In the genomic region with DNA sequence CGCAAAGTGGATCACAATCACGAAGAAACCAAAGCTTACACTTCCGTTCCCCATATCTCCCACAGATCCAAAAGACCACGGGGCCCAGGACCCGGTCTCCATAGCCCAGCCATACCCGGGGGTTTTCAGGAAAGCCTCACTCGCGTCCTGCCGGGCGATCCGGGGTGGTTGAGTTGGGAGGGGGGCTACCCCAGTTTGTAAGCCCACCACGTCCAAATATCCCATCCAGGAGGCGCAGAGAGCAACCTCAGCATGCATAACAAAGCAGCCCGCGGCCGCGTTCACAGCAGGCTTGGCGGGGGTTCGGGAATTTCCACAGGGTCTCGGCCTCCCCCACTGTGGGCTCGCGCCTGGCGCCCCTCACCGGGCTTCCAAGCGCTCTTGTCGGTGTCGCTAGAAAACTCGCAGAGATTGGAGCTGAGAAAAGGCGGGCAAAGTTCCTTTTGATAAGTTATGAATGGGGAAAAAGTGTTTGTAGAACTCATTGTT, we compare ENCODE assay signal across 8 cellular contexts. TPM values are rescaled to one million over a fixed set of nuclear protein-coding genes. Genes with fewer than 3 reads are reported as not detected.
DNase-seq lines count a peak whose midpoint lies in the region; ATAC-seq and TF ChIP-seq lines count a peak whose summit lies in the region.

No MANE protein-coding gene starts in this region.

- TF ChIP-seq POLR2A in GM18505 (IDR thresholded peaks at IDR 0.05; ENCODE audit: borderline replicate concordance, extremely low read depth, insufficient read depth, insufficient read length), result no peak
- TF ChIP-seq POLR2A in stomach (IDR thresholded peaks at IDR 0.05), result no peak

- H3K27me3 Mint-ChIP-seq in activated B cell treated with CpG ODN at 0.5 μM for 24 hours, result no peaks in the 10 kb centered on the region

- H3K9me3 ChIP-seq in iPS DF 6.9 (ENCODE audit: control insufficient read depth, insufficient read depth, low read length) (no peaks in the 10 kb centered on the region), stomach (no peaks in the 10 kb centered on the region)

- peak; percentile 35 for ATAC-seq in GM18505 (IDR thresholded peaks at IDR 0.05; ENCODE audit: unreplicated experiment)
- peak; percentile 4 for ATAC-seq in HG02759 (IDR thresholded peaks at IDR 0.05; ENCODE audit: unreplicated experiment)
- ATAC-seq in activated B cell treated with CpG ODN at 0.5 μM for 24 hours (ENCODE audit: low read depth), result peak; percentile 21

- no peak for TF ChIP-seq EP300 in stomach (IDR thresholded peaks at IDR 0.05)

- H3K36me3 Mint-ChIP-seq in activated B cell treated with CpG ODN at 0.5 μM for 24 hours (ENCODE audit: low read depth), result peaks cover 3% of the 10 kb centered on the region

- H3K4me3 Mint-ChIP-seq in activated B cell treated with CpG ODN at 0.5 μM for 24 hours, result peak overlapping the region; percentile 90

- peaks cover 19% of the 10 kb centered on the region for H3K4me1 Mint-ChIP-seq in activated B cell treated with CpG ODN at 0.5 μM for 24 hours

- DNase-seq in activated B cell treated with CpG ODN at 0.5 μM for 24 hours, result no peak
- no peak for DNase-seq in iPS DF 6.9 (ENCODE audit: low read depth, low spot score)
- DNase-seq in stomach, result no peak
- DNase-seq in NCI-H345 (lab: John Stamatoyannopoulos, UW), result no peak
- DNase-seq in NCI-H446 (lab: John Stamatoyannopoulos, UW), result no peak
- no peak for DNase-seq in activated CD4-positive, alpha-beta T cell treated with anti-CD3 and anti-CD28 coated beads, Interleukin-2, amount 50 U/mL, for 48 hours

- H3K27ac ChIP-seq in iPS DF 6.9 (ENCODE audit: low read length) (no peak overlapping the region), stomach (peak overlapping the region in 4 of 5 donors; percentile 31 to 54 (median 46))

- POLR2A ChIA-PET in activated B cell treated with CpG ODN at 0.5 μM for 24 hours (lab: Charles Lee), result interaction anchor here (1.0 to 2.0 kb wide), 3 partner anchors 10 to 22 kb away, joined by 6 to 16 read pairs (median 10); a partner anchor contains a TSS

- H3K9me3 Mint-ChIP-seq in activated B cell treated with CpG ODN at 0.5 μM for 24 hours, result no peaks in the 10 kb centered on the region

- intact Hi-C loops in activated B cell treated with CpG ODN at 0.5 μM for 24 hours (cut with micrococcal nuclease) (loop anchor here (1.0 kb wide), 1 partner anchor 9 kb away; a partner anchor contains a TSS), stomach (cut with DNase I; ENCODE audit: low total_unique reads) (no loop called here)

- WGBS in iPS DF 6.9 (ENCODE audit: insufficient coverage, insufficient read length), result no CpG with 5 or more reads among the region's 29 CpGs
- 0 to 1% (median 1%) methylated on average over 22 to 29 of the region's 29 CpGs for WGBS in stomach, 5 donors

- TF ChIP-seq CTCF in activated B cell treated with CpG ODN at 0.5 μM for 24 hours (IDR thresholded peaks at IDR 0.05) (no peak), stomach (IDR thresholded peaks at IDR 0.05) (no peak)

- CTCF ChIA-PET in activated B cell treated with CpG ODN at 0.5 μM for 24 hours (lab: Charles Lee), result interaction anchor here (1.5 kb wide), 1 partner anchor 9 kb away, joined by 7 read pairs; a partner anchor contains a TSS

- H3K4me3 ChIP-seq in iPS DF 6.9 (ENCODE audit: low read length), result peak overlapping the region; percentile 47; the same call in 1 of the 2 replicates
- H3K4me3 ChIP-seq in stomach, result peak overlapping the region; percentile 48 to 75 (median 59)

- no peaks in the 10 kb centered on the region for H3K27me3 ChIP-seq in iPS DF 6.9 (ENCODE audit: control insufficient read depth, insufficient read depth, low read length)
- peaks cover 0 to 4% (median 0%) of the 10 kb centered on the region in 3 donors for H3K27me3 ChIP-seq in stomach

- H3K36me3 ChIP-seq in iPS DF 6.9 (ENCODE audit: control insufficient read depth, insufficient read depth, low read length) (peaks cover 6% of the 10 kb centered on the region), stomach (peaks cover 0 to 24% (median 12%) of the 10 kb centered on the region in 4 donors)

- H3K4me1 ChIP-seq in iPS DF 6.9 (ENCODE audit: control insufficient read depth, insufficient read depth, low read length) (0 out of 2 replicates have a peak, but pooled peaks cover 3% of the 10 kb centered on the region), stomach (peaks cover 15 to 32% (median 29%) of the 10 kb centered on the region in 4 donors)

- peak overlapping the region; percentile 46 for H3K27ac Mint-ChIP-seq in activated B cell treated with CpG ODN at 0.5 μM for 24 hours

RNA-seq across cellular contexts. Expression of a gene that starts 9.5 kb away (rescaled TPM):
- total RNA-seq in activated B cell treated with CpG ODN at 0.5 μM for 24 hours (40.0 and 43.3 TPM in 2 replicates), stomach (100 to 1,000 TPM in 1 of 5 donors, 10 to 100 TPM in 2, 1 to 10 TPM in 1, not detected in 1; 4.0 to 101 (median 24.2) TPM)
- polyA plus RNA-seq in stomach, result 10 to 100 TPM; 36.4 to 42.7 (median 39.0) TPM

RNA-seq across cellular contexts. Expression of a gene that starts 14.2 kb away (rescaled TPM):
- total RNA-seq in activated B cell treated with CpG ODN at 0.5 μM for 24 hours (58.4 and 64.0 TPM in 2 replicates), stomach (10 to 100 TPM; 35.0 to 77.9 (median 51.1) TPM)
- 10 to 100 TPM; 20.6 to 36.0 (median 22.3) TPM for polyA plus RNA-seq in stomach

RNA-seq across cellular contexts. Expression of a gene that starts 19.0 kb away (rescaled TPM):
- total RNA-seq in activated B cell treated with CpG ODN at 0.5 μM for 24 hours (1.0 and 1.2 TPM in 2 replicates), stomach (not detected)
- polyA plus RNA-seq in stomach, result under 1 TPM in 2 of 3 donors, not detected in 1; 0.25 to 0.48 TPM

RNA-seq across cellular contexts. Expression of a gene that starts 21.7 kb away (rescaled TPM):
- 46.1 and 51.4 TPM in 2 replicates for total RNA-seq in activated B cell treated with CpG ODN at 0.5 μM for 24 hours
- 10 to 100 TPM in 4 of 5 donors, 1 to 10 TPM in 1; 8.1 to 75.3 (median 41.1) TPM for total RNA-seq in stomach
- 10 to 100 TPM; 23.8 to 42.4 (median 35.1) TPM for polyA plus RNA-seq in stomach
